ENCODE assay signal across 8 cellular contexts in the genomic region with DNA sequence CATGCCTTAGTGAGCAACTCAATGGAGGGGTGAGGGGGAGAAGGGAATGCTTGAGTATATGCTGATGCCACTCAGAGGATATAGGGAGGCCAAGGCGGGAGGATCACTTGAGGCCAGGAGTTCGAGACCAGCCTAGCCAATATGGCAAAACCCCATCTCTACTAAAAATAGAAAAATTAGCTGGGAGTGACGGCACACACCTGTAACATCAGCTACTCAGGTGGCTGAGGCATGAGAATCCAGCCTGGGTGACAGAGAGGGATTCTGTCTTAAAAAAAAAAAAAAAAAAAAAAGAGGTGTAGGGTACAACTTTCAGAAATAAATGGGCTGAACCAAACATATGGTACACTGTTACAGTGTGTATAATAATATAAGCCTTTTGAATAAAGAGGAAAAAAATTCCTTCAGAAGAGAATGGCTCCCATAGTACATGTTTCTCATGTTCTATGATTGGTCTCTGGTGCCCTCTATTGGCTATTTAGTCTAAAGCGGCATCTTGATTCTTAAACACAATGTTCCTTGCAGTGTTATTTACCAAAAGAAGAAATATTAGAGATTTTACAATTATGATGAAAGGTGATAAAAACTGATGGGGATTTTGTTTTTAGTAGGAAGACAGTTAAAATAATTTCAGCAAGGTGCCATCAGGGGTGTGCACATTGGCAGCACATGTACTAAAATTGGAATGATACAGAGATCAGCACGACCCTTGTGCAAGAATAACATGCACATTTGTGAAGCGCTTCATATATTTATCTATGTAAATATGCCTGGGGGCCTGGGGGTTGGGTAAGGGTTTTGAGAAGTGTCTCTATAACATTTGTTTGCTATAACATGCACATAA.
DNase-seq lines count a peak whose midpoint lies in the region; ATAC-seq, FAIRE-seq and TF ChIP-seq lines count a peak whose summit lies in the region.

No MANE protein-coding gene starts in this region.

- H3K27ac Mint-ChIP-seq in activated T-cell treated with anti-CD3 and anti-CD28 coated beads, Interleukin-2, amount 50 U/mL, for 72 hours: no peak overlapping the region

- FAIRE-seq in bronchial epithelial cell (lab: Jason Lieb, UNC): no peak

- no peaks in the 10 kb centered on the region for H3K9me3 ChIP-seq in transverse colon

- intact Hi-C loops in transverse colon (cut with DNase I; ENCODE audit: low total_unique reads): no loop called here

- no peak overlapping the region for H3K27ac ChIP-seq in transverse colon

- H3K9me3 Mint-ChIP-seq in activated T-cell treated with anti-CD3 and anti-CD28 coated beads, Interleukin-2, amount 50 U/mL, for 72 hours: no peaks in the 10 kb centered on the region

- no peak overlapping the region for H3K4me3 ChIP-seq in bronchial epithelial cell (ENCODE audit: low read depth, low read length)
- H3K4me3 ChIP-seq in transverse colon: no peak overlapping the region

- ATAC-seq in activated T-cell treated with anti-CD3 and anti-CD28 coated beads, Interleukin-2, amount 50 U/mL, for 72 hours (replicated peaks in 1 of 2): peak; percentile 36 to 56

- H3K27me3 Mint-ChIP-seq in activated T-cell treated with anti-CD3 and anti-CD28 coated beads, Interleukin-2, amount 50 U/mL, for 72 hours (ENCODE audit: low read depth): no peaks in the 10 kb centered on the region

- no peak overlapping the region for H3K4me3 Mint-ChIP-seq in activated T-cell treated with anti-CD3 and anti-CD28 coated beads, Interleukin-2, amount 50 U/mL, for 72 hours

- no peak for TF ChIP-seq POLR2A in transverse colon (IDR thresholded peaks at IDR 0.05)

- H3K36me3 ChIP-seq in bronchial epithelial cell (ENCODE audit: control insufficient read depth, insufficient read depth, low read length) (peaks cover 10% of the 10 kb centered on the region), transverse colon (peaks cover 0 to 9% (median 0%) of the 10 kb centered on the region in 4 donors)

- peak in 1 of 2 donors; percentile 6 for DNase-seq in activated T-cell treated with anti-CD3 and anti-CD28 coated beads, Interleukin-2, amount 50 U/mL, for 72 hours
- no peak for DNase-seq in activated T-cell treated with anti-CD3 and anti-CD28 coated beads, Interleukin-2, amount 50 U/mL, for 48 hours
- DNase-seq in HS-27A (ENCODE audit: low read depth) (peak; percentile 50), NCI-H82 treated with DMSO at 0.1 percent for 48 hours (lab: John Stamatoyannopoulos, UW; ENCODE audit: unreplicated experiment) (peak; percentile 41), bronchial epithelial cell (ENCODE audit: low read depth) (peak; percentile 65), kidney glomerular epithelial cell (lab: John Stamatoyannopoulos, UW) (peak; percentile 43), transverse colon (no peak)
- DNase-seq in activated naive CD4-positive, alpha-beta T cell (lab: John Stamatoyannopoulos, UW): no peak

- H3K27me3 ChIP-seq in bronchial epithelial cell (ENCODE audit: control insufficient read depth, insufficient read depth, low read length) (no peaks in the 10 kb centered on the region), transverse colon (no peaks in the 10 kb centered on the region)

- no peak for TF ChIP-seq EP300 in transverse colon (IDR thresholded peaks at IDR 0.05; ENCODE audit: low read depth)

- H3K4me1 ChIP-seq in transverse colon: no peaks in the 10 kb centered on the region

- TF ChIP-seq CTCF in bronchial epithelial cell (IDR thresholded peaks at IDR 0.05; ENCODE audit: insufficient read depth, low read length, severe bottlenecking) (peak; percentile 45), transverse colon (IDR thresholded peaks at IDR 0.05) (peak; percentile 53 to 68 (median 64))

- no peaks in the 10 kb centered on the region for H3K36me3 Mint-ChIP-seq in activated T-cell treated with anti-CD3 and anti-CD28 coated beads, Interleukin-2, amount 50 U/mL, for 72 hours (ENCODE audit: insufficient read depth in 2 of 2)

- 44 to 71% methylated on average over 2 to 6 of the region's 6 CpGs for WGBS in transverse colon (ENCODE audit: low coverage in 1 of 2), 2 donors

- H3K4me1 Mint-ChIP-seq in activated T-cell treated with anti-CD3 and anti-CD28 coated beads, Interleukin-2, amount 50 U/mL, for 72 hours (ENCODE audit: low read depth): no peaks in the 10 kb centered on the region

- in situ Hi-C loops in transverse colon (cut with MboI; ENCODE audit: low pct_ligation_motif_present in 1 of 4, low pct_unique_long_range_greater_than_20kb in 1 of 4, low sequenced_read_pairs in 3 of 4): loop anchor here in 3 of 4 donors (25.0 kb wide), 3 partner anchors 390 to 1865 kb away; no protein-coding TSS in a partner anchor

Comparison
In these comparisons a context has a peak if more than half of its experiments do, and no peak if none do; other contexts are left out.
1. DNase-seq: peak in HS-27A (single experiment), NCI-H82 treated with DMSO at 0.1 percent for 48 hours (single experiment), bronchial epithelial cell (single experiment) and kidney glomerular epithelial cell (single experiment); none in activated T-cell treated with anti-CD3 and anti-CD28 coated beads, Interleukin-2, amount 50 U/mL, for 48 hours (0 of 2), transverse colon (single experiment) and activated naive CD4-positive, alpha-beta T cell (0 of 4).